ENCODE assay signal across 2 cellular contexts in genomic region chr18:31247574-31248199, GRCh38.
TF ChIP-seq lines count a peak whose summit lies in the region.

No MANE protein-coding gene starts in this region.

TF ChIP-seq in HEK293, 187 proteins besides CTCF, POLR2A, EP300 and RAD21 (continued from another document):
- TF ChIP-seq ZNF341 (tag by site-specific recombination; IDR thresholded peaks at IDR 0.05; ENCODE audit: low read depth) (no peak), TRIM28 (IDR thresholded peaks at IDR 0.05; ENCODE audit: borderline replicate concordance, low read length) (peak; percentile 90; the same call in 1 of the 2 replicates)

TF ChIP-seq in GM23338, 12 proteins besides CTCF, POLR2A, EP300 and RAD21 (continued from another document):
- no peak for TF ChIP-seq ZNF114 (CRISPR knock-in tag; IDR thresholded peaks at IDR 0.05)
- no peak for TF ChIP-seq JUNB (IDR thresholded peaks at IDR 0.05; ENCODE audit: unreplicated experiment)
- TF ChIP-seq ZNF331 (CRISPR knock-in tag; IDR thresholded peaks at IDR 0.05; ENCODE audit: low read depth), result no peak
- TF ChIP-seq STAT1 (IDR thresholded peaks at IDR 0.05; ENCODE audit: unreplicated experiment), result no peak
- no peak for TF ChIP-seq ETS1 (IDR thresholded peaks at IDR 0.05)
- TF ChIP-seq NANOG (IDR thresholded peaks at IDR 0.05; ENCODE audit: borderline replicate concordance), result no peak
- TF ChIP-seq CREB1 (CRISPR knock-in tag; IDR thresholded peaks at IDR 0.05; ENCODE audit: low read depth), result no peak
- TF ChIP-seq EZH2 (IDR thresholded peaks at IDR 0.05; ENCODE audit: low read depth, unreplicated experiment), result no peak
- TF ChIP-seq ZNF462 (CRISPR knock-in tag; IDR thresholded peaks at IDR 0.05), result no peak
